27 cellular contexts compared by ENCODE assay signal in the genomic region with DNA sequence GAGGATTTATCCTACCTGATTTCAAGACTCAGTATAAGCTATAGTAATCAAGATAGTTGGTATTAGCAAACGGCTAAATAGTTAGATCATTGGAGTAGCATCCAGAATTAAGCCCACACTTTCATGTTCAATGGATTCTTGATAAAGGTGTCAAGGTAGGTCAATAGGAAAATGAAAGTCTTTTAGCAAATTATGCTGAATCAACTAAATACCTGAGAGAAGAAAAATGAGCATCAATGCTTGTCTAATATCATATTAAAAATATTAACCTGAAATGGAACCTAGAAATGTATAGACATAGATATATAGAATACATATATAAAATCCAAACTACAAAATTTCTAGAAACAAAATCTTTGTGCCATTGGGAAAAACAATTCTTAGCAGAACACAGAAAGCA.
"Had no signal": no experiment of that assay in that cellular context is flagged by ENCODE, and none has a peak within 500 bp of the region (broad histone marks: within the 10 kb centered on the region; RNA-seq: fewer than 3 reads in every experiment).

No MANE protein-coding gene starts in this region.

- H2AFZ ChIP-seq: hepatocyte had no signal

- H3K4me3 ChIP-seq: colonic mucosa, coronary artery, dorsolateral prefrontal cortex, esophagus muscularis mucosa, esophagus squamous epithelium, gastrocnemius medialis, gastroesophageal sphincter, heart left ventricle, heart right ventricle, hepatocyte had no signal

- H3K4me1 ChIP-seq: colonic mucosa, esophagus muscularis mucosa, esophagus squamous epithelium, foreskin keratinocyte, gastrocnemius medialis, gastroesophageal sphincter, heart left ventricle, heart right ventricle had no signal

- ATAC-seq: effector memory CD8-positive, alpha-beta T cell; esophagus mucosa; foreskin keratinocyte; gastrocnemius medialis; gastroesophageal sphincter; heart left ventricle; heart right ventricle had no signal

- FAIRE-seq: endothelial cell of umbilical vein, frontal cortex had no signal

- H3K27ac ChIP-seq: colonic mucosa, coronary artery, dorsolateral prefrontal cortex, epithelial cell of prostate, esophagus muscularis mucosa, esophagus squamous epithelium, foreskin keratinocyte, gastrocnemius medialis, gastroesophageal sphincter, heart left ventricle, heart right ventricle, hepatocyte had no signal

- DNase-seq: colonic mucosa; cortex of kidney; dermis blood vessel endothelial cell; dorsolateral prefrontal cortex; effector CD4-positive, alpha-beta T cell; effector CD8-positive, alpha-beta T cell; effector memory CD4-positive, alpha-beta T cell; effector memory CD8-positive, alpha-beta T cell; endodermal cell; erythroblast; esophagus squamous epithelium; foreskin fibroblast; foreskin keratinocyte; foreskin melanocyte; gastrocnemius medialis; glutamatergic neuron; head of caudate nucleus; heart left ventricle; heart right ventricle had no signal

- H3K79me2 ChIP-seq: hepatocyte had no signal

- H3K9me3 ChIP-seq: colonic mucosa, esophagus muscularis mucosa, esophagus squamous epithelium, gastrocnemius medialis, gastroesophageal sphincter, heart left ventricle, heart right ventricle had no signal

- H3K4me2 ChIP-seq: hepatocyte had no signal

- H3K36me3 ChIP-seq: colonic mucosa, esophagus muscularis mucosa, esophagus squamous epithelium, gastrocnemius medialis, gastroesophageal sphincter, heart left ventricle, heart right ventricle had no signal

- H3K27me3 ChIP-seq: colonic mucosa, dorsolateral prefrontal cortex, esophagus muscularis mucosa, esophagus squamous epithelium, foreskin keratinocyte, gastrocnemius medialis, gastroesophageal sphincter, heart left ventricle, heart right ventricle, hepatocyte had no signal
